Comparison of ENCODE assay signal across 10 cellular contexts in genomic region chr11:134119094-134119493, GRCh38. TPM values are rescaled to one million over a fixed set of nuclear protein-coding genes. Genes with fewer than 3 reads are reported as not detected.
DNase-seq lines count a peak whose midpoint lies in the region; ATAC-seq and TF ChIP-seq lines count a peak whose summit lies in the region.
"Had no signal": no experiment of that assay in that cellular context is flagged by ENCODE, and none has a peak within 500 bp of the region (broad histone marks: within the 10 kb centered on the region; RNA-seq: fewer than 3 reads in every experiment).

No MANE protein-coding gene starts in this region.

- H3K36me3 Mint-ChIP-seq in activated T-cell treated with anti-CD3 and anti-CD28 coated beads, Interleukin-2, amount 50 U/mL, for 4 hours (ENCODE audit: insufficient read depth), result peaks cover 6% of the 10 kb centered on the region

- no peaks in the 10 kb centered on the region for H3K9me3 Mint-ChIP-seq in activated T-cell treated with anti-CD3 and anti-CD28 coated beads, Interleukin-2, amount 50 U/mL, for 4 hours

- TF ChIP-seq CTCF in heart right ventricle (IDR thresholded peaks at IDR 0.05), result no peak
- TF ChIP-seq CTCF in tibial nerve (IDR thresholded peaks at IDR 0.05), result no peak
- TF ChIP-seq CTCF in omental fat pad (IDR thresholded peaks at IDR 0.05), result no peak

- no peak for TF ChIP-seq POLR2A in tibial nerve (IDR thresholded peaks at IDR 0.05)

- H3K9ac ChIP-seq in mesendoderm (ENCODE audit: low read length), result no peak overlapping the region

- ATAC-seq in heart right ventricle (no peak), right cardiac atrium (no peak), omental fat pad (ENCODE audit: low FRiP score) (no peak)
- ATAC-seq in activated T-cell treated with anti-CD3 and anti-CD28 coated beads, Interleukin-2, amount 50 U/mL, for 4 hours, result no peak
- ATAC-seq: stimulated activated naive CD8-positive, alpha-beta T cell treated with anti-CD3 and anti-CD28 coated beads, Interleukin-15, Interleukin-2, amounts not matched to agents 100 U/mL and 50 U/mL, for 24 hours had no signal

- DNase-seq in heart right ventricle, result no peak
- DNase-seq in right cardiac atrium, result no peak
- DNase-seq in mesendoderm, result no peak
- no peak for DNase-seq in tibial nerve (ENCODE audit: low spot score in 2 of 2)
- no peak for DNase-seq in activated T-cell treated with anti-CD3 and anti-CD28 coated beads, Interleukin-2, amount 50 U/mL, for 4 hours
- DNase-seq in DMS53 treated with DMSO at 0.1 percent for 48 hours (lab: John Stamatoyannopoulos, UW; ENCODE audit: unreplicated experiment), result no peak
- no peak for DNase-seq in omental fat pad (ENCODE audit: low spot score)
- DNase-seq: cerebellar nuclear complex; stimulated activated naive CD8-positive, alpha-beta T cell treated with anti-CD3 and anti-CD28 coated beads, Interleukin-15, Interleukin-2, amounts not matched to agents 100 U/mL and 50 U/mL, for 24 hours had no signal

- H3K4ac ChIP-seq in mesendoderm (ENCODE audit: low read depth, low read length), result no peak overlapping the region

- no peaks in the 10 kb centered on the region for H3K4me1 Mint-ChIP-seq in activated T-cell treated with anti-CD3 and anti-CD28 coated beads, Interleukin-2, amount 50 U/mL, for 4 hours (ENCODE audit: low read depth)

- no peak overlapping the region for H2BK120ac ChIP-seq in mesendoderm (ENCODE audit: low read depth, low read length)

- TF ChIP-seq EP300 in tibial nerve (IDR thresholded peaks at IDR 0.05), result no peak

- intact Hi-C loops in heart right ventricle (cut with DNase I) (no loop called here), right cardiac atrium (cut with DNase I) (no loop called here)

- no peaks in the 10 kb centered on the region for H3K27me3 ChIP-seq in heart right ventricle
- H3K27me3 ChIP-seq in right cardiac atrium (ENCODE audit: control insufficient read depth, insufficient read depth), result no peaks in the 10 kb centered on the region
- H3K27me3 ChIP-seq in mesendoderm (ENCODE audit: insufficient read depth, low read length, poor library complexity), result no peaks in the 10 kb centered on the region
- no peaks in the 10 kb centered on the region for H3K27me3 ChIP-seq in tibial nerve

- H3K79me1 ChIP-seq in mesendoderm (ENCODE audit: low read length), result peaks cover 6% of the 10 kb centered on the region

- H3K27me3 Mint-ChIP-seq in activated T-cell treated with anti-CD3 and anti-CD28 coated beads, Interleukin-2, amount 50 U/mL, for 4 hours (ENCODE audit: low read depth), result peaks cover 14% of the 10 kb centered on the region

- H2BK5ac ChIP-seq in mesendoderm (ENCODE audit: low read length), result no peak overlapping the region

- H3K23ac ChIP-seq in mesendoderm (ENCODE audit: low read length), result no peak overlapping the region

- H3K4me3 Mint-ChIP-seq in activated T-cell treated with anti-CD3 and anti-CD28 coated beads, Interleukin-2, amount 50 U/mL, for 4 hours, result no peak overlapping the region

- H4K5ac ChIP-seq in mesendoderm (ENCODE audit: low read length), result no peak overlapping the region

- H3K18ac ChIP-seq in mesendoderm (ENCODE audit: low read length), result no peak overlapping the region

- H3K36me3 ChIP-seq in heart right ventricle (no peaks in the 10 kb centered on the region), mesendoderm (ENCODE audit: control insufficient read depth, insufficient read depth, low read length) (no peaks in the 10 kb centered on the region), tibial nerve (no peaks in the 10 kb centered on the region)

- no peak overlapping the region for H3K56ac ChIP-seq in mesendoderm (ENCODE audit: low read length)

- no peak overlapping the region for H4K8ac ChIP-seq in mesendoderm (ENCODE audit: low read depth, low read length)

- H3K79me2 ChIP-seq in mesendoderm (ENCODE audit: control insufficient read depth, insufficient read depth, low read length), result no peaks in the 10 kb centered on the region

- H3K4me1 ChIP-seq in heart right ventricle, result peaks cover 5 to 65% (median 50%) of the 10 kb centered on the region in 9 donors
- H3K4me1 ChIP-seq in right cardiac atrium (ENCODE audit: control insufficient read depth, insufficient read depth, low read length), result no peaks in the 10 kb centered on the region
- no peaks in the 10 kb centered on the region for H3K4me1 ChIP-seq in mesendoderm (ENCODE audit: control insufficient read depth, low read depth, low read length)
- H3K4me1 ChIP-seq in tibial nerve, result peaks cover 0 to 51% (median 21%) of the 10 kb centered on the region in 4 donors

- H3K4me2 ChIP-seq in mesendoderm (ENCODE audit: low read length), result no peak overlapping the region

- WGBS in heart right ventricle, 2 donors, result 91 to 93% methylated on average over 3 of the region's 3 CpGs
- WGBS in right cardiac atrium, result 91% methylated on average over 3 of the region's 3 CpGs
- no CpG with 5 or more reads among the region's 3 CpGs for WGBS in mesendoderm (ENCODE audit: extremely low coverage, insufficient coverage, low lambda C conversion rate)
- WGBS in tibial nerve, 2 donors, result 83 to 88% methylated on average over 3 of the region's 3 CpGs

- no peak overlapping the region for H3K4me3 ChIP-seq in heart right ventricle
- no peak overlapping the region for H3K4me3 ChIP-seq in right cardiac atrium (ENCODE audit: low read length)
- no peak overlapping the region for H3K4me3 ChIP-seq in mesendoderm (ENCODE audit: low read length)
- H3K4me3 ChIP-seq in tibial nerve, result no peak overlapping the region

- H2BK15ac ChIP-seq in mesendoderm (replicated peaks; ENCODE audit: low read depth), result peak overlapping the region; percentile 74

- H3K9me3 ChIP-seq in heart right ventricle (no peaks in the 10 kb centered on the region), right cardiac atrium (ENCODE audit: control insufficient read depth, low read length) (no peaks in the 10 kb centered on the region), tibial nerve (no peaks in the 10 kb centered on the region)

- no peak overlapping the region for H2AK5ac ChIP-seq in mesendoderm (ENCODE audit: low read length)

- H3K27ac ChIP-seq in heart right ventricle (peak overlapping the region in 7 of 10 donors; percentile 78 to 95 (median 84)), right cardiac atrium (ENCODE audit: low read length) (no peak overlapping the region), cingulate gyrus (ENCODE audit: low read depth, low read length) (peak overlapping the region; percentile 88), mesendoderm (ENCODE audit: low read depth, low read length) (no peak overlapping the region), tibial nerve (peak overlapping the region; percentile 71 to 92 (median 83))

RNA-seq across cellular contexts. Expression of gene JAM3, which starts 50.2 kb away (rescaled TPM):
- total RNA-seq in heart right ventricle (10 to 100 TPM; 20.4 to 55.4 (median 34.9) TPM), right cardiac atrium (10 to 100 TPM; 44.5 to 45.5 (median 44.9) TPM), tibial nerve (100 to 1,000 TPM in 2 of 4 donors, 10 to 100 TPM in 2; 60.9 to 124 (median 96.5) TPM), omental fat pad (10 to 100 TPM; 17.2 to 33.1 (median 20.0) TPM)
- polyA plus RNA-seq in heart right ventricle (10 to 100 TPM; 12.7 to 14.2 TPM), right cardiac atrium (22.2 TPM)
- 21.5 TPM for polyA plus RNA-seq in mesendoderm (2013, experiment 1 of 2)
- polyA plus RNA-seq in mesendoderm (2013, experiment 2 of 2), result 21.3 TPM
- total RNA-seq in activated T-cell treated with anti-CD3 and anti-CD28 coated beads, Interleukin-2, amount 50 U/mL, for 4 hours, result 10 to 100 TPM; 12.5 to 14.1 (median 12.8) TPM

Comparison
In these comparisons a context has a peak if more than half of its experiments do, and no peak if none do; other contexts are left out.
1. H3K27ac ChIP-seq: peak in heart right ventricle (7 of 10), cingulate gyrus (single experiment) and tibial nerve (4 of 4); none in right cardiac atrium (single experiment) and mesendoderm (single experiment).